19 cellular contexts compared by ENCODE assay signal in the genomic region with DNA sequence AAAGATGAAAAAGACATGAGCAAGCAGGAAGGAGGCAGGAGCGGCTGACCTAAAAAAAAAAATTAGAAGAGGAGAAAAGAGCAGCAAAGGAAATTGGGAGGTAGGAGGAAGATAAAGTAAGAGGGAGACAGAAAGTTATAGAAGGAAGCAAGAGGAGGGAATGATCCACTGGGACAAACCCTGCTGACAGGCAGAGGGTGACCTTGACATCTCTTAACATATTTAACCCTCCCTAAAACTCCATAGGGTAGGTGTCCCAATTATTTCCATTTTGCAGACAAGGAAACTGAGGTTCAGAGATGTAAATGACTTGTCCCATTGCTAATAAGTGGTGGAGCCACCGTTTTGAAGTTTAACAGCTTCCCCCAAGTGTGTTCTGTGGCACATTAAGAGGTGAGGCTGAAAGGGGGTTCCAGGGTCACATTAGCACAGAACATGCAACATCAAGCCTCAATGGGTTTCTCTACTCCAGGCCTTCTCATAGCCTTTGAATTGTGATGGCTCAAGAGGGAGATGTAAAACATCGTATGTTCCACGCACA. TPM values are rescaled to one million over a fixed set of nuclear protein-coding genes. Genes with fewer than 3 reads are reported as not detected.
DNase-seq lines count a peak whose midpoint lies in the region; ATAC-seq and TF ChIP-seq lines count a peak whose summit lies in the region.
"Had no signal": no experiment of that assay in that cellular context is flagged by ENCODE, and none has a peak within 500 bp of the region (broad histone marks: within the 10 kb centered on the region; RNA-seq: fewer than 3 reads in every experiment).

No MANE protein-coding gene starts in this region.

- TF ChIP-seq POLR2A in IMR-90 (IDR thresholded peaks at IDR 0.05; ENCODE audit: low read depth, low read length) (no peak), sigmoid colon (IDR thresholded peaks at IDR 0.05) (no peak)

- H3K27me3 ChIP-seq in GM06990 (replicated peaks; ENCODE audit: control insufficient read depth, insufficient read depth, low read length) (peaks cover 2% of the 10 kb centered on the region; the same call in 1 of the 2 replicates), IMR-90 (ENCODE audit: control insufficient read depth, insufficient read depth, low read length) (no peaks in the 10 kb centered on the region), endodermal cell (ENCODE audit: control insufficient read depth, insufficient read depth, low read length, poor library complexity, severe bottlenecking) (no peaks in the 10 kb centered on the region), sigmoid colon (no peaks in the 10 kb centered on the region)

- peaks cover 2% of the 10 kb centered on the region for H3K36me3 Mint-ChIP-seq in endodermal cell (ENCODE audit: low read depth)
- H3K36me3 Mint-ChIP-seq: activated naive CD4-positive, alpha-beta T cell treated with anti-CD3 and anti-CD28 coated beads, Interleukin-2, amount 50 U/mL, for 24 hours; CD8-positive, alpha-beta memory T cell; stimulated activated effector memory CD8-positive, alpha-beta T cell treated with anti-CD3 and anti-CD28 coated beads, Interleukin-12 subunit alpha, Interleukin-12 subunit beta, amount 100 ng/mL, for 72 hours had no signal

- H3K27ac ChIP-seq in IMR-90 (ENCODE audit: insufficient read depth, low read length), result no peak overlapping the region
- no peak overlapping the region for H3K27ac ChIP-seq in endodermal cell (ENCODE audit: low read depth, low read length)
- peak overlapping the region; percentile 10 to 97 (median 80) for H3K27ac ChIP-seq in sigmoid colon
- H3K27ac ChIP-seq: lower lobe of right lung, thoracic aorta had no signal

- H3K18ac ChIP-seq in IMR-90 (ENCODE audit: low read depth, low read length), result no peak overlapping the region

- H3K4me1 ChIP-seq in IMR-90 (ENCODE audit: control insufficient read depth, insufficient read depth, low read length) (peaks cover 22% of the 10 kb centered on the region), endodermal cell (ENCODE audit: control insufficient read depth, insufficient read depth, low read length) (peaks cover 5% of the 10 kb centered on the region), sigmoid colon (peaks cover 0 to 71% (median 65%) of the 10 kb centered on the region in 4 donors)

- no peak overlapping the region for H3K27ac Mint-ChIP-seq in endodermal cell
- H3K27ac Mint-ChIP-seq: activated naive CD4-positive, alpha-beta T cell treated with anti-CD3 and anti-CD28 coated beads, Interleukin-2, amount 50 U/mL, for 24 hours; CD8-positive, alpha-beta memory T cell; stimulated activated effector memory CD8-positive, alpha-beta T cell treated with anti-CD3 and anti-CD28 coated beads, Interleukin-12 subunit alpha, Interleukin-12 subunit beta, amount 100 ng/mL, for 72 hours had no signal

- H2BK120ac ChIP-seq in IMR-90 (ENCODE audit: low read depth, low read length), result no peak overlapping the region

- no peaks in the 10 kb centered on the region for H3K9me3 Mint-ChIP-seq in endodermal cell
- H3K9me3 Mint-ChIP-seq: activated naive CD4-positive, alpha-beta T cell treated with anti-CD3 and anti-CD28 coated beads, Interleukin-2, amount 50 U/mL, for 24 hours; CD8-positive, alpha-beta memory T cell had no signal

- no peak overlapping the region for H2BK20ac ChIP-seq in IMR-90 (ENCODE audit: low read depth, low read length)

- H3K23ac ChIP-seq in IMR-90 (ENCODE audit: low read depth, low read length), result no peak overlapping the region

- H3K56ac ChIP-seq in IMR-90 (ENCODE audit: extremely low read depth, insufficient read depth, low read length), result no peak overlapping the region

- H3K4ac ChIP-seq in IMR-90 (ENCODE audit: low read depth, low read length), result no peak overlapping the region

- intact Hi-C loops in IMR-90 (cut with micrococcal nuclease) (no loop called here), sigmoid colon (cut with DNase I) (loop anchor here (5.0 to 10.0 kb wide), 2 partner anchors 222 to 230 kb away; no protein-coding TSS in a partner anchor)

- in situ Hi-C loops in IMR-90 (cut with MboI; ENCODE audit: low sequenced_read_pairs), result loop anchor here (10.0 kb wide), 1 partner anchor 222 kb away; no protein-coding TSS in a partner anchor

- no peak overlapping the region for H3K4me2 ChIP-seq in IMR-90 (ENCODE audit: low read depth, low read length)

- H2AFZ ChIP-seq in IMR-90 (replicated peaks; ENCODE audit: low read length, poor library complexity), result no peak overlapping the region

- H3K79me1 ChIP-seq in IMR-90 (ENCODE audit: low read depth in 1 of 2, low read length in 2 of 2), result peaks cover 34 to 79% of the 10 kb centered on the region in 2 experiments

- POLR2A ChIA-PET in IMR-90 (lab: Charles Lee; ENCODE audit: unreplicated experiment), result no interaction called here

- 0 out of 2 replicates have a peak overlapping the region, but pooled peaks have one; percentile 30 for H3K14ac ChIP-seq in IMR-90 (replicated peaks; ENCODE audit: low read depth, low read length)

- ATAC-seq in IMR-90 (ENCODE audit: low read depth), result no peak
- ATAC-seq: HCT116; lower lobe of right lung; right cardiac atrium; stimulated activated effector memory CD8-positive, alpha-beta T cell treated with anti-CD3 and anti-CD28 coated beads, Interleukin-12 subunit alpha, Interleukin-12 subunit beta, amount 100 ng/mL, for 72 hours had no signal

- no peak overlapping the region for H4K91ac ChIP-seq in IMR-90 (ENCODE audit: insufficient read depth, low read depth, low read length)

- TF ChIP-seq EP300 in sigmoid colon (IDR thresholded peaks at IDR 0.05), result no peak

- no peak overlapping the region for H2BK15ac ChIP-seq in IMR-90 (ENCODE audit: low read depth, low read length)

- no peak for DNase-seq in GM06990 (ENCODE audit: extremely low read depth, insufficient read length)
- DNase-seq in IMR-90, result no peak
- DNase-seq in endodermal cell, result no peak
- no peak for DNase-seq in sigmoid colon
- no peak for DNase-seq in SW 1271 (lab: John Stamatoyannopoulos, UW)
- DNase-seq in NCI-H226, result no peak
- DNase-seq in MV-4-11 (lab: John Stamatoyannopoulos, UW), result no peak
- DNase-seq: activated CD4-positive, alpha-beta T cell treated with anti-CD3 and anti-CD28 coated beads for 4 hours; CD8-positive, alpha-beta memory T cell; lower lobe of right lung; NCI-H526; nucleus accumbens; right cardiac atrium; T-helper 1 cell had no signal

- CTCF ChIA-PET in IMR-90 (lab: Yijun Ruan, JAX), result no interaction called here

- dilution Hi-C loops in IMR-90 (cut with HindIII; ENCODE audit: low sequenced_read_pairs, unreplicated experiment), result no loop called here

- peak overlapping the region; percentile 7; the same call in 1 of the 2 replicates for H2AK5ac ChIP-seq in IMR-90 (ENCODE audit: low read depth, low read length)

- no peak overlapping the region for H4K8ac ChIP-seq in IMR-90 (ENCODE audit: low read depth in 2 of 2, low read length in 2 of 2)

- no CpG with 5 or more reads among the region's 4 CpGs for WGBS in IMR-90 (ENCODE audit: extremely low coverage in 2 of 2, insufficient read length in 1 of 2), 2 experiments
- 79 to 94% methylated on average over 2 to 4 of the region's 4 CpGs for WGBS in endodermal cell (ENCODE audit: insufficient coverage in 1 of 2, insufficient read length in 1 of 2), 2 experiments
- WGBS in sigmoid colon, 2 donors, result 88 to 91% methylated on average over 4 of the region's 4 CpGs

- H4K20me1 ChIP-seq in IMR-90 (ENCODE audit: insufficient read depth, low read length), result peaks cover 50% of the 10 kb centered on the region

- peaks cover 24% of the 10 kb centered on the region for H3K4me1 Mint-ChIP-seq in endodermal cell
- H3K4me1 Mint-ChIP-seq: activated naive CD4-positive, alpha-beta T cell treated with anti-CD3 and anti-CD28 coated beads, Interleukin-2, amount 50 U/mL, for 24 hours; CD8-positive, alpha-beta memory T cell; stimulated activated effector memory CD8-positive, alpha-beta T cell treated with anti-CD3 and anti-CD28 coated beads, Interleukin-12 subunit alpha, Interleukin-12 subunit beta, amount 100 ng/mL, for 72 hours had no signal

- no peaks in the 10 kb centered on the region for H3K9me3 ChIP-seq in IMR-90 (ENCODE audit: control insufficient read depth, insufficient read depth, low read length)
- peaks cover 4% of the 10 kb centered on the region for H3K9me3 ChIP-seq in endodermal cell (ENCODE audit: control insufficient read depth, low read length)
- no peaks in the 10 kb centered on the region for H3K9me3 ChIP-seq in sigmoid colon
- H3K9me3 ChIP-seq: lower lobe of right lung, thoracic aorta had no signal

- H3K4me3 Mint-ChIP-seq in endodermal cell, result no peak overlapping the region
- H3K4me3 Mint-ChIP-seq: activated naive CD4-positive, alpha-beta T cell treated with anti-CD3 and anti-CD28 coated beads, Interleukin-2, amount 50 U/mL, for 24 hours; CD8-positive, alpha-beta memory T cell; stimulated activated effector memory CD8-positive, alpha-beta T cell treated with anti-CD3 and anti-CD28 coated beads, Interleukin-12 subunit alpha, Interleukin-12 subunit beta, amount 100 ng/mL, for 72 hours had no signal

- H4K5ac ChIP-seq in IMR-90 (ENCODE audit: low read depth, low read length), result no peak overlapping the region

- H3K9me1 ChIP-seq in IMR-90 (ENCODE audit: insufficient read depth, low read length), result peaks cover 20% of the 10 kb centered on the region

- H3K9ac ChIP-seq in IMR-90 (ENCODE audit: low read depth, low read length) (no peak overlapping the region), endodermal cell (ENCODE audit: extremely low read depth, low read length, poor library complexity, severe bottlenecking) (no peak overlapping the region)

- H2AK9ac ChIP-seq in IMR-90 (replicated peaks; ENCODE audit: low read depth, low read length, poor library complexity), result no peak overlapping the region

- H2BK5ac ChIP-seq in IMR-90 (ENCODE audit: low read depth, low read length, poor library complexity, severe bottlenecking), result no peak overlapping the region

- H3K27me3 Mint-ChIP-seq in endodermal cell (ENCODE audit: insufficient read depth), result no peaks in the 10 kb centered on the region

- TF ChIP-seq CTCF in GM06990 (IDR thresholded peaks at IDR 0.05; ENCODE audit: insufficient read depth, low read length, poor library complexity, severe bottlenecking), result peak; percentile 15
- TF ChIP-seq CTCF in IMR-90 (conservative IDR thresholded peaks at IDR 0.05; ENCODE audit: low read depth, low read length), result no peak
- peak; percentile 59 for TF ChIP-seq CTCF in endodermal cell (conservative IDR thresholded peaks at IDR 0.05)
- TF ChIP-seq CTCF in sigmoid colon (IDR thresholded peaks at IDR 0.05), result no peak

- TF ChIP-seq RAD21 in IMR-90 (IDR thresholded peaks at IDR 0.05; ENCODE audit: low read length), result no peak

- BruUV-seq in IMR-90 (replicated peaks; lab: Mats Ljungman, UMichigan), result no TSS peak

- H3K4me3 ChIP-seq in GM06990 (replicated peaks; ENCODE audit: low read depth, low read length) (no peak overlapping the region), IMR-90 (ENCODE audit: insufficient read depth, low read depth, low read length) (no peak overlapping the region), endodermal cell (ENCODE audit: low read length) (no peak overlapping the region), sigmoid colon (no peak overlapping the region)
- H3K4me3 ChIP-seq: coronary artery, lower lobe of right lung, thoracic aorta had no signal

- no peaks in the 10 kb centered on the region for H3K36me3 ChIP-seq in GM06990 (ENCODE audit: control insufficient read depth, insufficient read depth, low read length)
- no peaks in the 10 kb centered on the region; the same call in 1 of the 2 replicates for H3K36me3 ChIP-seq in IMR-90 (ENCODE audit: control insufficient read depth, insufficient read depth, low read length)
- H3K36me3 ChIP-seq in endodermal cell (ENCODE audit: control insufficient read depth, insufficient read depth, low read length), result no peaks in the 10 kb centered on the region
- H3K36me3 ChIP-seq in sigmoid colon, result no peaks in the 10 kb centered on the region
- H3K36me3 ChIP-seq: lower lobe of right lung, thoracic aorta had no signal

RNA-seq across cellular contexts. Expression of gene PRICKLE2, which starts 37.4 kb away (rescaled TPM):
- total RNA-seq in IMR-90 (2012; rRNA removed) (14.2 and 16.7 TPM in 2 replicates), endodermal cell (10 to 100 TPM in 1 of 2 donors, 1 to 10 TPM in 1; 8.5 to 10.4 TPM), sigmoid colon (10 to 100 TPM; 61.1 to 96.7 (median 69.9) TPM)
- polyA plus RNA-seq in IMR-90 (2012; rRNA removed) (4.1 TPM in 2 replicates), sigmoid colon (1 to 10 TPM in 2 of 3 donors, under 1 TPM in 1; 0.69 to 3.4 (median 1.2) TPM)
- polyA plus RNA-seq in IMR-90 (2012; cell fraction: cytosol; rRNA removed), result 2.0 and 2.4 TPM in 2 replicates
- polyA plus RNA-seq in IMR-90 (2012; cell fraction: nucleus; rRNA removed; ENCODE audit: low replicate concordance), result 12.8 and 23.0 TPM in 2 replicates
- 7.4 TPM for polyA plus RNA-seq in endodermal cell (2013, experiment 1 of 2)
- polyA plus RNA-seq in endodermal cell (2013, experiment 2 of 2), result 7.5 TPM
- total RNA-seq: CD8-positive, alpha-beta memory T cell had no signal
- polyA plus RNA-seq: CD8-positive, alpha-beta memory T cell had no signal

Comparison
In these comparisons a context has a peak if more than half of its experiments do, and no peak if none do; other contexts are left out.
1. CTCF ChIP-seq: peak in GM06990 (single experiment) and endodermal cell (single experiment); none in IMR-90 (single experiment) and sigmoid colon (0 of 4).
2. H3K27ac ChIP-seq: peak in sigmoid colon (4 of 4); none in IMR-90 (single experiment) and endodermal cell (single experiment).